Comparison of ENCODE assay signal across 1 cellular context in genomic region chr3:194485876-194486539, GRCh38.
A peak's percentile ranks its signal among the peaks of the same experiment; 100 is the strongest.
TF ChIP-seq lines count a peak whose summit lies in the region.

No MANE protein-coding gene starts in this region.

TF ChIP-seq in K562, 482 proteins besides CTCF, POLR2A, EP300 and RAD21 (continued from another document and continues in another):
- TF ChIP-seq ZNF561 (CRISPR knock-in tag; conservative IDR thresholded peaks at IDR 0.05) (no peak), SMARCA4 (IDR thresholded peaks at IDR 0.05) (no peak), HDAC1 (IDR thresholded peaks at IDR 0.05) (no peak), ZNF133 (CRISPR knock-in tag; IDR thresholded peaks at IDR 0.05) (no peak), TEAD4 (IDR thresholded peaks at IDR 0.05; ENCODE audit: low read length) (no peak), TEAD4 (CRISPR knock-in tag; IDR thresholded peaks at IDR 0.05; ENCODE audit: borderline replicate concordance) (no peak), ZNF79 (CRISPR knock-in tag; IDR thresholded peaks at IDR 0.05; ENCODE audit: low read depth) (no peak), CBX1 (IDR thresholded peaks at IDR 0.05; ENCODE audit: low read depth) (no peak), SNIP1 (IDR thresholded peaks at IDR 0.05; ENCODE audit: low read depth) (no peak), FIP1L1 (IDR thresholded peaks at IDR 0.05; ENCODE audit: low read depth, low read length, poor library complexity, severe bottlenecking) (no peak), HMBOX1 (IDR thresholded peaks at IDR 0.05) (no peak), RBFOX2 (IDR thresholded peaks at IDR 0.05; ENCODE audit: low read depth, low read length) (peak; percentile 65), ATF2 (CRISPR knock-in tag; IDR thresholded peaks at IDR 0.05) (no peak), SAP30 (IDR thresholded peaks at IDR 0.05; ENCODE audit: borderline replicate concordance, insufficient read depth, low read depth, low read length, poor library complexity, severe bottlenecking) (peak; percentile 35), SETDB1 (IDR thresholded peaks at IDR 0.05; ENCODE audit: low read length) (no peak), ASH1L (IDR thresholded peaks at IDR 0.05; ENCODE audit: borderline replicate concordance, low read depth, partially characterized antibody) (no peak), SNRNP70 (optimal IDR thresholded peaks at IDR 0.05; ENCODE audit: low read depth, low read length) (no peak), TCF15 (CRISPR knock-in tag; IDR thresholded peaks at IDR 0.05) (no peak), FOXK2 (conservative IDR thresholded peaks at IDR 0.05 in 1 of 2, IDR thresholded peaks at IDR 0.05 in 1 of 2; ENCODE audit: low read depth in 2 of 2) (no peak), ZNF655 (CRISPR knock-in tag; IDR thresholded peaks at IDR 0.05) (no peak), PTRF (tag; IDR thresholded peaks at IDR 0.05) (no peak), MAFF (IDR thresholded peaks at IDR 0.05; ENCODE audit: low read length) (no peak), ATF1 (CRISPR knock-in tag; IDR thresholded peaks at IDR 0.05) (no peak), ATF1 (tag; IDR thresholded peaks at IDR 0.05) (no peak), CREB1 (IDR thresholded peaks at IDR 0.05) (no peak), CREB1 (CRISPR knock-in tag; IDR thresholded peaks at IDR 0.05) (no peak), TBP (optimal IDR thresholded peaks at IDR 0.05; ENCODE audit: low read depth, low read length) (no peak), RBM22 (IDR thresholded peaks at IDR 0.05; ENCODE audit: low read depth, low read length, poor library complexity, severe bottlenecking) (no peak), CTBP1 (IDR thresholded peaks at IDR 0.05; ENCODE audit: borderline replicate concordance) (0 out of 2 replicates have a peak, but pooled peaks have one; percentile 20), ZBTB1 (CRISPR knock-in tag; IDR thresholded peaks at IDR 0.05; ENCODE audit: borderline replicate concordance, low read depth) (no peak), NCOA2 (IDR thresholded peaks at IDR 0.05; ENCODE audit: partially characterized antibody in 2 of 2) (no peak), CXXC5 (CRISPR knock-in tag; IDR thresholded peaks at IDR 0.05) (no peak), ZBTB17 (CRISPR knock-in tag; IDR thresholded peaks at IDR 0.05) (no peak), ZNF143 (CRISPR knock-in tag; IDR thresholded peaks at IDR 0.05) (no peak), ZFP91 (CRISPR knock-in tag; IDR thresholded peaks at IDR 0.05) (no peak), GATAD2A (IDR thresholded peaks at IDR 0.05) (no peak), TAF9B (IDR thresholded peaks at IDR 0.05; ENCODE audit: partially characterized antibody) (no peak), KLF16 (IDR thresholded peaks at IDR 0.05) (no peak), ZNF780A (CRISPR knock-in tag; IDR thresholded peaks at IDR 0.05) (no peak), ZBTB2 (IDR thresholded peaks at IDR 0.05) (no peak), SMAD2 (IDR thresholded peaks at IDR 0.05; ENCODE audit: low read depth, low read length) (no peak), GATA2 (CRISPR knock-in tag; IDR thresholded peaks at IDR 0.05) (no peak), ZNF282 (CRISPR knock-in tag; IDR thresholded peaks at IDR 0.05) (no peak), ZNF444 (CRISPR knock-in tag; IDR thresholded peaks at IDR 0.05) (no peak), ZKSCAN8 (CRISPR knock-in tag; IDR thresholded peaks at IDR 0.05) (no peak), E2F3 (CRISPR knock-in tag; IDR thresholded peaks at IDR 0.05) (no peak)
- TF ChIP-seq, protein P1, sequence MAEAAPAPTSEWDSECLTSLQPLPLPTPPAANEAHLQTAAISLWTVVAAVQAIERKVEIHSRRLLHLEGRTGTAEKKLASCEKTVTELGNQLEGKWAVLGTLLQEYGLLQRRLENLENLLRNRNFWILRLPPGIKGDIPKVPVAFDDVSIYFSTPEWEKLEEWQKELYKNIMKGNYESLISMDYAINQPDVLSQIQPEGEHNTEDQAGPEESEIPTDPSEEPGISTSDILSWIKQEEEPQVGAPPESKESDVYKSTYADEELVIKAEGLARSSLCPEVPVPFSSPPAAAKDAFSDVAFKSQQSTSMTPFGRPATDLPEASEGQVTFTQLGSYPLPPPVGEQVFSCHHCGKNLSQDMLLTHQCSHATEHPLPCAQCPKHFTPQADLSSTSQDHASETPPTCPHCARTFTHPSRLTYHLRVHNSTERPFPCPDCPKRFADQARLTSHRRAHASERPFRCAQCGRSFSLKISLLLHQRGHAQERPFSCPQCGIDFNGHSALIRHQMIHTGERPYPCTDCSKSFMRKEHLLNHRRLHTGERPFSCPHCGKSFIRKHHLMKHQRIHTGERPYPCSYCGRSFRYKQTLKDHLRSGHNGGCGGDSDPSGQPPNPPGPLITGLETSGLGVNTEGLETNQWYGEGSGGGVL (CRISPR knock-in tag; IDR thresholded peaks at IDR 0.05) = no peak
- TF ChIP-seq, protein P2, sequence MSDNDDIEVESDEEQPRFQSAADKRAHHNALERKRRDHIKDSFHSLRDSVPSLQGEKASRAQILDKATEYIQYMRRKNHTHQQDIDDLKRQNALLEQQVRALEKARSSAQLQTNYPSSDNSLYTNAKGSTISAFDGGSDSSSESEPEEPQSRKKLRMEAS (CRISPR knock-in tag; IDR thresholded peaks at IDR 0.05) = peak; percentile 55
- TF ChIP-seq, protein P3, sequence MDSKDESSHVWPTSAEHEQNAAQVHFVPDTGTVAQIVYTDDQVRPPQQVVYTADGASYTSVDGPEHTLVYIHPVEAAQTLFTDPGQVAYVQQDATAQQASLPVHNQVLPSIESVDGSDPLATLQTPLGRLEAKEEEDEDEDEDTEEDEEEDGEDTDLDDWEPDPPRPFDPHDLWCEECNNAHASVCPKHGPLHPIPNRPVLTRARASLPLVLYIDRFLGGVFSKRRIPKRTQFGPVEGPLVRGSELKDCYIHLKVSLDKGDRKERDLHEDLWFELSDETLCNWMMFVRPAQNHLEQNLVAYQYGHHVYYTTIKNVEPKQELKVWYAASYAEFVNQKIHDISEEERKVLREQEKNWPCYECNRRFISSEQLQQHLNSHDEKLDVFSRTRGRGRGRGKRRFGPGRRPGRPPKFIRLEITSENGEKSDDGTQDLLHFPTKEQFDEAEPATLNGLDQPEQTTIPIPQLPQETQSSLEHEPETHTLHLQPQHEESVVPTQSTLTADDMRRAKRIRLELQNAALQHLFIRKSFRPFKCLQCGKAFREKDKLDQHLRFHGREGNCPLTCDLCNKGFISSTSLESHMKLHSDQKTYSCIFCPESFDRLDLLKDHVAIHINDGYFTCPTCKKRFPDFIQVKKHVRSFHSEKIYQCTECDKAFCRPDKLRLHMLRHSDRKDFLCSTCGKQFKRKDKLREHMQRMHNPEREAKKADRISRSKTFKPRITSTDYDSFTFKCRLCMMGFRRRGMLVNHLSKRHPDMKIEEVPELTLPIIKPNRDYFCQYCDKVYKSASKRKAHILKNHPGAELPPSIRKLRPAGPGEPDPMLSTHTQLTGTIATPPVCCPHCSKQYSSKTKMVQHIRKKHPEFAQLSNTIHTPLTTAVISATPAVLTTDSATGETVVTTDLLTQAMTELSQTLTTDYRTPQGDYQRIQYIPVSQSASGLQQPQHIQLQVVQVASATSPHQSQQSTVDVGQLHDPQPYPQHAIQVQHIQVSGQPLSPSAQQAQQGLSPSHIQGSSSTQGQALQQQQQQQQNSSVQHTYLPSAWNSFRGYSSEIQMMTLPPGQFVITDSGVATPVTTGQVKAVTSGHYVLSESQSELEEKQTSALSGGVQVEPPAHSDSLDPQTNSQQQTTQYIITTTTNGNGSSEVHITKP (IDR thresholded peaks at IDR 0.05; ENCODE audit: partially characterized antibody) = no peak
- TF ChIP-seq, protein P4, sequence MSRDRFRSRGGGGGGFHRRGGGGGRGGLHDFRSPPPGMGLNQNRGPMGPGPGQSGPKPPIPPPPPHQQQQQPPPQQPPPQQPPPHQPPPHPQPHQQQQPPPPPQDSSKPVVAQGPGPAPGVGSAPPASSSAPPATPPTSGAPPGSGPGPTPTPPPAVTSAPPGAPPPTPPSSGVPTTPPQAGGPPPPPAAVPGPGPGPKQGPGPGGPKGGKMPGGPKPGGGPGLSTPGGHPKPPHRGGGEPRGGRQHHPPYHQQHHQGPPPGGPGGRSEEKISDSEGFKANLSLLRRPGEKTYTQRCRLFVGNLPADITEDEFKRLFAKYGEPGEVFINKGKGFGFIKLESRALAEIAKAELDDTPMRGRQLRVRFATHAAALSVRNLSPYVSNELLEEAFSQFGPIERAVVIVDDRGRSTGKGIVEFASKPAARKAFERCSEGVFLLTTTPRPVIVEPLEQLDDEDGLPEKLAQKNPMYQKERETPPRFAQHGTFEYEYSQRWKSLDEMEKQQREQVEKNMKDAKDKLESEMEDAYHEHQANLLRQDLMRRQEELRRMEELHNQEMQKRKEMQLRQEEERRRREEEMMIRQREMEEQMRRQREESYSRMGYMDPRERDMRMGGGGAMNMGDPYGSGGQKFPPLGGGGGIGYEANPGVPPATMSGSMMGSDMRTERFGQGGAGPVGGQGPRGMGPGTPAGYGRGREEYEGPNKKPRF (IDR thresholded peaks at IDR 0.05; ENCODE audit: low read depth, low read length) = no peak
- TF ChIP-seq, protein P5, sequence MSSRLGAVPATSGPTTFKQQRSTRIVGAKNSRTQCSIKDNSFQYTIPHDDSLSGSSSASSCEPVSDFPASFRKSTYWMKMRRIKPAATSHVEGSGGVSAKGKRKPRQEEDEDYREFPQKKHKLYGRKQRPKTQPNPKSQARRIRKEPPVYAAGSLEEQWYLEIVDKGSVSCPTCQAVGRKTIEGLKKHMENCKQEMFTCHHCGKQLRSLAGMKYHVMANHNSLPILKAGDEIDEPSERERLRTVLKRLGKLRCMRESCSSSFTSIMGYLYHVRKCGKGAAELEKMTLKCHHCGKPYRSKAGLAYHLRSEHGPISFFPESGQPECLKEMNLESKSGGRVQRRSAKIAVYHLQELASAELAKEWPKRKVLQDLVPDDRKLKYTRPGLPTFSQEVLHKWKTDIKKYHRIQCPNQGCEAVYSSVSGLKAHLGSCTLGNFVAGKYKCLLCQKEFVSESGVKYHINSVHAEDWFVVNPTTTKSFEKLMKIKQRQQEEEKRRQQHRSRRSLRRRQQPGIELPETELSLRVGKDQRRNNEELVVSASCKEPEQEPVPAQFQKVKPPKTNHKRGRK (tag; IDR thresholded peaks at IDR 0.05) = no peak
- TF ChIP-seq, protein P6, sequence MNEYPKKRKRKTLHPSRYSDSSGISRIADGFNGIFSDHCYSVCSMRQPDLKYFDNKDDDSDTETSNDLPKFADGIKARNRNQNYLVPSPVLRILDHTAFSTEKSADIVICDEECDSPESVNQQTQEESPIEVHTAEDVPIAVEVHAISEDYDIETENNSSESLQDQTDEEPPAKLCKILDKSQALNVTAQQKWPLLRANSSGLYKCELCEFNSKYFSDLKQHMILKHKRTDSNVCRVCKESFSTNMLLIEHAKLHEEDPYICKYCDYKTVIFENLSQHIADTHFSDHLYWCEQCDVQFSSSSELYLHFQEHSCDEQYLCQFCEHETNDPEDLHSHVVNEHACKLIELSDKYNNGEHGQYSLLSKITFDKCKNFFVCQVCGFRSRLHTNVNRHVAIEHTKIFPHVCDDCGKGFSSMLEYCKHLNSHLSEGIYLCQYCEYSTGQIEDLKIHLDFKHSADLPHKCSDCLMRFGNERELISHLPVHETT (CRISPR knock-in tag; conservative IDR thresholded peaks at IDR 0.05 in 1 of 2, IDR thresholded peaks at IDR 0.05 in 1 of 2) = peak in 1 of 2 experiments; percentile 9; a peak in 1 of 4 replicates
